ENCODE assay signal across 1 cellular context in genomic region chr17:75404739-75405364, GRCh38.
TF ChIP-seq lines count a peak whose summit lies in the region.

No MANE protein-coding gene starts in this region.

TF ChIP-seq in K562, 482 proteins besides CTCF, POLR2A, EP300 and RAD21 (continued from another document):
- peak; percentile 46 for TF ChIP-seq PBX2 (CRISPR knock-in tag; IDR thresholded peaks at IDR 0.05; ENCODE audit: low read depth)
- TF ChIP-seq PBX2 (tag; conservative IDR thresholded peaks at IDR 0.05; ENCODE audit: low read depth), result peak; percentile 68
- no peak for TF ChIP-seq NRF1 (conservative IDR thresholded peaks at IDR 0.05 in 1 of 2, IDR thresholded peaks at IDR 0.05 in 1 of 2)
- no peak for TF ChIP-seq ZNF586 (CRISPR knock-in tag; conservative IDR thresholded peaks at IDR 0.05)
- TF ChIP-seq HIVEP1 (CRISPR knock-in tag; IDR thresholded peaks at IDR 0.05), result no peak
- no peak for TF ChIP-seq ZFP91 (CRISPR knock-in tag; IDR thresholded peaks at IDR 0.05)
- TF ChIP-seq MAFK (IDR thresholded peaks at IDR 0.05; ENCODE audit: low read length), result no peak
- TF ChIP-seq CHCHD3 (CRISPR knock-in tag; IDR thresholded peaks at IDR 0.05), result no peak
- no peak for TF ChIP-seq ZNF766 (CRISPR knock-in tag; conservative IDR thresholded peaks at IDR 0.05)
- TF ChIP-seq BCLAF1 (IDR thresholded peaks at IDR 0.05; ENCODE audit: borderline replicate concordance in 1 of 2, control insufficient read depth in 1 of 2, low read depth in 2 of 2, low read length in 1 of 2), result no peak
- 0 out of 2 replicates have a peak, but pooled peaks have one; percentile 51 for TF ChIP-seq SMAD4 (CRISPR knock-in tag; conservative IDR thresholded peaks at IDR 0.05)
- no peak for TF ChIP-seq ADNP (tag; IDR thresholded peaks at IDR 0.05)
